Comparison of ENCODE assay signal across 8 cellular contexts in genomic region chr6:32127717-32128592, GRCh38. TPM values are rescaled to one million over a fixed set of nuclear protein-coding genes. Genes with fewer than 3 reads are reported as not detected.
DNase-seq lines count a peak whose midpoint lies in the region; ATAC-seq, FAIRE-seq and TF ChIP-seq lines count a peak whose summit lies in the region.

Gene ATF6B, minus strand, starts transcription at chr6:32128246. Its CDS starts 39 bp downstream, at chr6:32128207.

- peak within 1 kb of the TSS; percentile 96 for H3K27ac ChIP-seq in HUES64 (ENCODE audit: low read depth, low read length)
- peak within 1 kb of the TSS; percentile 56 for H3K27ac ChIP-seq in OCI-LY1 (ENCODE audit: low read depth, low read length, poor library complexity, severe bottlenecking)
- H3K27ac ChIP-seq in mesodermal cell (ENCODE audit: low read depth, low read length, severe bottlenecking), result peak within 1 kb of the TSS; percentile 94

- no peaks in the 10 kb centered on the region for H4K20me1 ChIP-seq in OCI-LY1 (ENCODE audit: insufficient read depth, low read length)

- H3K9ac ChIP-seq in HUES64 (ENCODE audit: low read depth, low read length) (peak within 1 kb of the TSS; percentile 97), OCI-LY1 (ENCODE audit: low read length) (peak within 1 kb of the TSS; percentile 91)

- ATAC-seq in GM21447 (IDR thresholded peaks at IDR 0.05; ENCODE audit: unreplicated experiment), result peak; percentile 89

- H3K4me1 ChIP-seq in HUES64 (ENCODE audit: insufficient read depth, low read length) (peaks cover 6% of the 10 kb centered on the region; the same call in 1 of the 2 replicates), OCI-LY1 (ENCODE audit: insufficient read depth, low read length, severe bottlenecking) (peaks cover 30% of the 10 kb centered on the region), mesodermal cell (ENCODE audit: control insufficient read depth, insufficient read depth, low read length, poor library complexity, severe bottlenecking) (peaks cover 16% of the 10 kb centered on the region)

- H3K4me3 Mint-ChIP-seq in Calu3 (ENCODE audit: low read depth, unreplicated experiment), result peak within 1 kb of the TSS; percentile 98

- intact Hi-C loops in Calu3 (cut with micrococcal nuclease; ENCODE audit: unreplicated experiment), result no loop called here

- no TSS peak for BruUV-seq in Calu3 (replicated peaks; lab: Mats Ljungman, UMichigan)

- CTCF ChIA-PET in Calu3 (lab: Charles Lee), result interaction anchor here (0.6 to 4.6 kb wide), 8 partner anchors 10 to 1172 kb away, joined by 3 to 39 read pairs (median 5); partner anchors contain the start of gene RNF5

- H3K27me3 ChIP-seq in HUES64 (ENCODE audit: insufficient read depth, low read length) (no peaks in the 10 kb centered on the region), OCI-LY1 (ENCODE audit: insufficient read depth, low read length) (no peaks in the 10 kb centered on the region)

- H3K36me3 Mint-ChIP-seq in Calu3 (ENCODE audit: insufficient read depth, unreplicated experiment), result peaks cover 72% of the 10 kb centered on the region

- no peaks in the 10 kb centered on the region for H3K9me2 ChIP-seq in OCI-LY1 (ENCODE audit: low read depth, low read length)

- H3K79me2 ChIP-seq in OCI-LY1 (ENCODE audit: insufficient read depth, low read length), result no peaks in the 10 kb centered on the region

- H3K4me3 ChIP-seq in HUES64 (ENCODE audit: low read length), result peak within 1 kb of the TSS; percentile 96
- H3K4me3 ChIP-seq in OCI-LY1 (ENCODE audit: low read depth, low read length, poor library complexity, severe bottlenecking), result peak within 1 kb of the TSS; percentile 81
- H3K4me3 ChIP-seq in mesodermal cell (ENCODE audit: extremely low read depth, insufficient read depth, low read length, poor library complexity, severe bottlenecking), result peak within 1 kb of the TSS; percentile 98

- H3K9me3 ChIP-seq in HUES64 (ENCODE audit: insufficient read depth, low read depth, low read length), result no peaks in the 10 kb centered on the region
- no peaks in the 10 kb centered on the region for H3K9me3 ChIP-seq in OCI-LY1 (ENCODE audit: low read length)
- H3K9me3 ChIP-seq in mesodermal cell (ENCODE audit: control insufficient read depth, low read length), result no peaks in the 10 kb centered on the region

- no peaks in the 10 kb centered on the region for H3K27me3 Mint-ChIP-seq in Calu3 (ENCODE audit: unreplicated experiment)

- under 1% methylated on average over 44 of the region's 44 CpGs for WGBS in HUES64
- 0% methylated on average over 25 to 41 of the region's 44 CpGs for WGBS in mesodermal cell (ENCODE audit: insufficient coverage in 2 of 2), 2 experiments

- TF ChIP-seq CTCF in Calu3 (IDR thresholded peaks at IDR 0.05; ENCODE audit: unreplicated experiment) (no peak), OCI-LY1 (IDR thresholded peaks at IDR 0.05; ENCODE audit: low read length) (no peak)

- 0 out of 2 replicates have a peak, but pooled peaks cover 4% of the 10 kb centered on the region for H3F3A ChIP-seq in OCI-LY1 (ENCODE audit: insufficient read depth, low read length)

- no peak within 1 kb of the TSS for H2AFZ ChIP-seq in OCI-LY1 (ENCODE audit: low read length)

- H3K27ac Mint-ChIP-seq in Calu3 (ENCODE audit: unreplicated experiment), result peak within 1 kb of the TSS; percentile 98

- peak within 1 kb of the TSS; percentile 89 for H3K4me2 ChIP-seq in OCI-LY1 (ENCODE audit: low read length)

- no peaks in the 10 kb centered on the region for H3K9me3 Mint-ChIP-seq in Calu3 (ENCODE audit: low read depth, unreplicated experiment)

- peaks cover 22% of the 10 kb centered on the region for H3K36me3 ChIP-seq in HUES64 (ENCODE audit: insufficient read depth, low read length)
- H3K36me3 ChIP-seq in OCI-LY1 (ENCODE audit: insufficient read depth, low read length), result peaks cover 31% of the 10 kb centered on the region
- peaks cover 34% of the 10 kb centered on the region for H3K36me3 ChIP-seq in mesodermal cell (ENCODE audit: control insufficient read depth, insufficient read depth, low read length)

- FAIRE-seq in endometrium (lab: Jason Lieb, UNC), result peak; percentile 72

- H3K4me1 Mint-ChIP-seq in Calu3 (ENCODE audit: low read depth, unreplicated experiment), result peaks cover 23% of the 10 kb centered on the region

- peak; percentile 99 for DNase-seq in Calu3
- DNase-seq in activated CD8-positive, alpha-beta memory T cell treated with anti-CD3 and anti-CD28 coated beads, Interleukin-2, amount 50 U/mL, for 4 hours, result peak; percentile 94
- DNase-seq in stimulated activated CD8-positive, alpha-beta memory T cell treated with anti-CD3 and anti-CD28 coated beads, Interleukin-15, amount 100 ng/mL, for 4 hours (ENCODE audit: low read depth in 2 of 2), result peak; percentile 91 to 99

RNA-seq across cellular contexts. Expression of gene ATF6B, which starts in this region (rescaled TPM):
- total RNA-seq in Calu3 (2022), result 185 and 196 TPM in 2 replicates
- 20.2 TPM for polyA plus RNA-seq in HUES64 (2013, experiment 1 of 2)
- polyA plus RNA-seq in HUES64 (2013, experiment 2 of 2), result 26.1 TPM
- polyA plus RNA-seq in mesodermal cell (2013, experiment 1 of 2), result 41.8 TPM
- 39.0 TPM for polyA plus RNA-seq in mesodermal cell (2013, experiment 2 of 2)

Comparison
In these comparisons a context has a peak if more than half of its experiments do, and no peak if none do; other contexts are left out.
1. Peak in every context shown above with its lines: DNase-seq, ATAC-seq, H3K4me3 ChIP-seq and H3K27ac ChIP-seq.